ENCODE assay signal across 9 cellular contexts in the genomic region with DNA sequence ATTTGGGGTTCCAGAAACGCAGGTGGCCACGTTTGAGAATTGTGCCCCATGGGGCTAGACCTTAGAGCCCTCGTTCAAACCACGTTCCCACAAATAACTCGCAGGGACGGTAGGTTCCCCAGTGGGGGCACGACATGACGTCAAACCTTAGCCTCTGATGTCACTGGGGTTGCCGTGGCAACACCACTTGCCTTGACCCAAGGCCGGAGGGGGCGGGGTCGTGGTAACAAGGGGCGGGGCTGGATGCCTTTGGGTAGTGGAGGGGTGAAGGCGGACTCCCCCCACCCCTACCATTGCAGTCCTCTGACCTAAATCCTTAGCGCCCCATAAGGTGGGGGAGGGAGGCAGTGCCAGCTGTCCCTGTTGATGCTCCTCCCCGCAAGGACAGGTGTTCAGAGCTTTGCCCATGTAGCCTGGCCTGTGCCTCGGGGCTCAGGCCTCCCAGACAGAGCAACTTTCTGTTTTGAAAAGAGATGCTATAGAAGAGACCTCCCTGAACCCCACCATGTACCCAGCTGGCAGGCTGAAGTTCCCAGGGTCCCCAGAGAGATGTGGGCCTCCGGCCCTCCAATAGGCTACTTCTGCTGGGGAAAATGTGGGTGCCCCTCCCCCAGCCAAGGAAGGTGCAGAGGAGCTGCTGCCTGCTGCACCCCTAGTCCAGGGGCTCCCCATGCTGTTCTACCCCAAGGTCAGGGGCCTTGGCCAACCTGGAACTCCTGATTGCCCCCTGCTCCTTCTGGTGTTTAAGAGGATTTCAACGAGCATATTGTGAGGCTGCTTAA. TPM values are rescaled to one million over a fixed set of nuclear protein-coding genes. Genes with fewer than 3 reads are reported as not detected.
A peak's percentile ranks its signal among the peaks of the same experiment; 100 is the strongest.
DNase-seq lines count a peak whose midpoint lies in the region; ATAC-seq and TF ChIP-seq lines count a peak whose summit lies in the region.
"Had no signal": no experiment of that assay in that cellular context is flagged by ENCODE, and none has a peak within 500 bp of the region (broad histone marks: within the 10 kb centered on the region; RNA-seq: fewer than 3 reads in every experiment).

No MANE protein-coding gene starts in this region.

- no peak overlapping the region for H3K27ac ChIP-seq in CD8-positive, alpha-beta T cell (ENCODE audit: low read depth, low read length)
- H3K27ac ChIP-seq in body of pancreas = peak overlapping the region; percentile 25 to 74 (median 68)

- CTCF ChIA-PET in CD8-positive, alpha-beta T cell (lab: Charles Lee) = interaction anchor here (1.3 to 2.0 kb wide), 3 partner anchors 22 to 119 kb away, joined by 3 to 7 read pairs (median 6); no protein-coding TSS in a partner anchor

- POLR2A ChIA-PET in CD8-positive, alpha-beta T cell (lab: Charles Lee) = no interaction called here
- POLR2A ChIA-PET in naive thymus-derived CD8-positive, alpha-beta T cell (lab: Charles Lee) = no interaction called here

- H3K27ac Mint-ChIP-seq in CD8-positive, alpha-beta T cell = no peak overlapping the region
- peak overlapping the region in 3 of 10 donors; percentile 40 to 66 (median 62) for H3K27ac Mint-ChIP-seq in naive thymus-derived CD8-positive, alpha-beta T cell

- peaks cover 10% of the 10 kb centered on the region for H4K20me1 ChIP-seq in Loucy (ENCODE audit: insufficient read depth, low read length, poor library complexity, severe bottlenecking)

- no peaks in the 10 kb centered on the region for H3K79me2 ChIP-seq in Loucy (ENCODE audit: insufficient read depth, low read length)

- peak in 2 of 7 experiments; percentile 29 to 36 for DNase-seq in CD8-positive, alpha-beta T cell
- DNase-seq in body of pancreas = peak; percentile 43 to 64 (median 53)
- peak in 4 of 10 donors; percentile 13 to 26 (median 14) for DNase-seq in naive thymus-derived CD8-positive, alpha-beta T cell
- DNase-seq in NCI-H446 (lab: John Stamatoyannopoulos, UW) = no peak
- DNase-seq in kidney glomerular epithelial cell (lab: John Stamatoyannopoulos, UW) = no peak
- DNase-seq in HuH-7 (ENCODE audit: low spot score) = no peak
- DNase-seq: stimulated activated CD4-positive, alpha-beta T cell treated with anti-CD3 and anti-CD28 coated beads, Interleukin-1b, Interleukin-23, amount 100 ng/mL, for 48 hours had no signal

- 45 to 47% methylated on average over 14 to 17 of the region's 19 CpGs for WGBS in body of pancreas, 2 donors

- no peak for ATAC-seq in CD8-positive, alpha-beta T cell
- no peak for ATAC-seq in body of pancreas
- ATAC-seq in naive thymus-derived CD8-positive, alpha-beta T cell = no peak
- no peak for ATAC-seq in HG02870 (IDR thresholded peaks at IDR 0.05; ENCODE audit: unreplicated experiment)

- H3K27me3 ChIP-seq in CD8-positive, alpha-beta T cell (ENCODE audit: insufficient read depth, low read length) = no peaks in the 10 kb centered on the region
- H3K27me3 ChIP-seq in Loucy (ENCODE audit: insufficient read depth, low read length, poor library complexity, severe bottlenecking) = no peaks in the 10 kb centered on the region
- no peaks in the 10 kb centered on the region for H3K27me3 ChIP-seq in body of pancreas

- no peak overlapping the region for H2AFZ ChIP-seq in Loucy (ENCODE audit: low read length)

- TF ChIP-seq CTCF in CD8-positive, alpha-beta T cell (IDR thresholded peaks at IDR 0.05) = no peak
- TF ChIP-seq CTCF in Loucy (conservative IDR thresholded peaks at IDR 0.05; ENCODE audit: low read length) (no peak), body of pancreas (IDR thresholded peaks at IDR 0.05) (no peak)

- H3K36me3 ChIP-seq in CD8-positive, alpha-beta T cell (ENCODE audit: insufficient read depth, low read length) = no peaks in the 10 kb centered on the region
- H3K36me3 ChIP-seq in Loucy (ENCODE audit: insufficient read depth, low read length) = no peaks in the 10 kb centered on the region
- no peaks in the 10 kb centered on the region for H3K36me3 ChIP-seq in body of pancreas (replicated peaks in 1 of 2; ENCODE audit: insufficient read depth in 1 of 2, low read depth in 2 of 2)

- no peaks in the 10 kb centered on the region for H3K9me2 ChIP-seq in Loucy (replicated peaks; ENCODE audit: low read depth, low read length)

- peak overlapping the region; percentile 61 for H3K4me2 ChIP-seq in Loucy (ENCODE audit: low read depth, low read length, poor library complexity, severe bottlenecking)

- peaks cover 11% of the 10 kb centered on the region for H3K4me1 ChIP-seq in CD8-positive, alpha-beta T cell (ENCODE audit: insufficient read depth, low read length)
- H3K4me1 ChIP-seq in Loucy (ENCODE audit: insufficient read depth, low read length, poor library complexity, severe bottlenecking) (peaks cover 11% of the 10 kb centered on the region), body of pancreas (peaks cover 65% of the 10 kb centered on the region)

- H3K4me1 Mint-ChIP-seq in CD8-positive, alpha-beta T cell (ENCODE audit: low read depth) = no peaks in the 10 kb centered on the region
- peaks cover 0 to 9% (median 3%) of the 10 kb centered on the region in 4 donors for H3K4me1 Mint-ChIP-seq in naive thymus-derived CD8-positive, alpha-beta T cell

- H3K9ac ChIP-seq in Loucy (ENCODE audit: low read depth, low read length, poor library complexity, severe bottlenecking) = no peak overlapping the region

- peak overlapping the region; percentile 65 for H3K4me3 Mint-ChIP-seq in CD8-positive, alpha-beta T cell
- H3K4me3 Mint-ChIP-seq in naive thymus-derived CD8-positive, alpha-beta T cell = peak overlapping the region in 9 of 10 donors; percentile 49 to 81 (median 66)

- H3F3A ChIP-seq in Loucy (ENCODE audit: low read depth) = no peaks in the 10 kb centered on the region

- intact Hi-C loops in CD8-positive, alpha-beta T cell (cut with DNase I, micrococcal nuclease) = loop anchor here (2.0 to 10.0 kb wide), 5 partner anchors 119 to 1201 kb away; a partner anchor contains a TSS
- intact Hi-C loops in body of pancreas (cut with DNase I) = no loop called here

- no peak for TF ChIP-seq POLR2A in body of pancreas (IDR thresholded peaks at IDR 0.05)

- no peaks in the 10 kb centered on the region for H3K36me3 Mint-ChIP-seq in CD8-positive, alpha-beta T cell
- no peaks in the 10 kb centered on the region for H3K36me3 Mint-ChIP-seq in naive thymus-derived CD8-positive, alpha-beta T cell

- H3K4me3 ChIP-seq in CD8-positive, alpha-beta T cell (ENCODE audit: low read depth, low read length) = no peak overlapping the region
- H3K4me3 ChIP-seq in Loucy (ENCODE audit: low read length, poor library complexity, severe bottlenecking) (peak overlapping the region; percentile 68), body of pancreas (no peak overlapping the region)

- H3K27me3 Mint-ChIP-seq in CD8-positive, alpha-beta T cell (ENCODE audit: low read depth) = peaks cover 35% of the 10 kb centered on the region
- peaks cover 9 to 55% (median 32%) of the 10 kb centered on the region in 5 donors for H3K27me3 Mint-ChIP-seq in naive thymus-derived CD8-positive, alpha-beta T cell

- no peaks in the 10 kb centered on the region for H3K9me3 Mint-ChIP-seq in CD8-positive, alpha-beta T cell
- H3K9me3 Mint-ChIP-seq in naive thymus-derived CD8-positive, alpha-beta T cell = no peaks in the 10 kb centered on the region

- no peaks in the 10 kb centered on the region for H3K9me3 ChIP-seq in CD8-positive, alpha-beta T cell (ENCODE audit: low read length)
- H3K9me3 ChIP-seq in Loucy (ENCODE audit: insufficient read depth, low read depth, low read length) (no peaks in the 10 kb centered on the region), body of pancreas (no peaks in the 10 kb centered on the region)

RNA-seq across cellular contexts. Expression of a gene that starts 1.9 kb away (rescaled TPM):
- 1 to 10 TPM; 4.4 to 5.3 TPM for total RNA-seq in CD8-positive, alpha-beta T cell
- 10 to 100 TPM in 1 of 2 donors, 1 to 10 TPM in 1; 8.0 to 16.2 TPM for total RNA-seq in body of pancreas
- total RNA-seq in naive thymus-derived CD8-positive, alpha-beta T cell = 1 to 10 TPM; 1.6 TPM
- under 1 TPM; 0.16 to 0.28 (median 0.22) TPM for polyA plus RNA-seq in naive thymus-derived CD8-positive, alpha-beta T cell

Comparison
In these comparisons a context has a peak if more than half of its experiments do, and no peak if none do; other contexts are left out.
1. DNase-seq: peak in body of pancreas (4 of 4); none in NCI-H446 (0 of 2), kidney glomerular epithelial cell (single experiment) and HuH-7 (single experiment).